Comparison of ENCODE assay signal across 7 cellular contexts in the genomic region with DNA sequence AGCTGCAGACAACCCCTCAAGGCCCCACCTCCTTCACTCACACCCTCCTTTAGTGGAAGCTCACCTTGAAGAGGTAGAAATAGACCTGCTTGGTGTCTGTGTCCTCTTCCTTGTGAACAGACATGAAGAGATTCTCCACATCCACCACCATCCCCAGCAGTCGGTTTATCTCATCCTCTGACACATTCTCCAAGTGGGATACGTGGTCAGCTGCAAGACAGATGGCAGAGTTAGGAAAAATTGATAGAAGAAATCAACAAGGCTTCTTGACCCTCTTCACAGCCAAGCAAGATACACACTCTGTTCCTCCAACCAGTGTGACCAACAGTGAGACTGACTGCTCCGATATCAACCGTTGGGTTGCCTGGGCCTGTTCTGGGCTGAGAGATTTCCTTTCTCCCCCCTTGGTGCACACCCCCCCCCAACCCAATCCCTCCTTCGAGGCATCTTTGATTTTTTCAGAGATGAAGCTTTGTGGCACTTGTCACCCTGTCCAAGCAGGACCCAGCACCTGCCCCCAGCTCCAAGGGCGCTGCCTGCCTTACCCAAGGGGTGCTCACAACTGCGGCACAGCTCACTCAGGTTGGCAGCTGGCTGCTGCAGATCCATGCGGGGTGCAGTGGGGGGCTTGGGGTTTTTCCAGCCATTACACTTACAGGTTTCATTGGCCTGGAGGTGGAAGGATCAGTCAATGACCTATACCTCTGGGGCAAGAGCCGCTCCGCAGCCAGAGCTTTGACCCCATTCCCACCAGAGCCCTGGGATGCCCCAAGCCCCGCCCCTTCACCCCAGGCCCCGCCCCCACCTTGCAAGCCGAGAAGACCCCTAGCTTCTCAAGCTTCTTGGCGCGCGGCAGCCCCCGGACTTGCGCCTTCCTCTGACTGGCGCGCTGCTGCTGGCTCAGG. TPM values are rescaled to one million over a fixed set of nuclear protein-coding genes. Genes with fewer than 3 reads are reported as not detected.
DNase-seq lines count a peak whose midpoint lies in the region; ATAC-seq and TF ChIP-seq lines count a peak whose summit lies in the region.
"Had no signal": no experiment of that assay in that cellular context is flagged by ENCODE, and none has a peak within 500 bp of the region (broad histone marks: within the 10 kb centered on the region; RNA-seq: fewer than 3 reads in every experiment).

No MANE protein-coding gene starts in this region.

- H3K4me3 ChIP-seq in mammary epithelial cell (replicated peaks in 1 of 3; ENCODE audit: insufficient read depth in 1 of 3, low read depth in 2 of 3, low read length in 3 of 3) (peak overlapping the region; percentile 44 to 62 (median 52)), osteoblast (ENCODE audit: insufficient read depth, low read length) (peak overlapping the region; percentile 75)

- no peaks in the 10 kb centered on the region for H3K9me3 Mint-ChIP-seq in activated CD8-positive, alpha-beta memory T cell treated with anti-CD3 and anti-CD28 coated beads, Interleukin-2, amount 10 ng/mL, durations not matched to agents 7 days and 5 days (ENCODE audit: low read depth)

- CTCF ChIA-PET in activated CD8-positive, alpha-beta memory T cell treated with anti-CD3 and anti-CD28 coated beads, Interleukin-2, amount 10 ng/mL, durations not matched to agents 7 days and 5 days (lab: Charles Lee) = interaction anchor here (0.9 to 16.2 kb wide), 15 partner anchors 9 to 407 kb away, joined by 3 to 117 read pairs (median 4); a partner anchor contains a TSS
- CTCF ChIA-PET in mammary epithelial cell (lab: Charles Lee; ENCODE audit: low non-redundant PET) = no interaction called here

- peaks cover 12% of the 10 kb centered on the region for H3K36me3 Mint-ChIP-seq in activated CD8-positive, alpha-beta memory T cell treated with anti-CD3 and anti-CD28 coated beads, Interleukin-2, amount 10 ng/mL, durations not matched to agents 7 days and 5 days

- peak overlapping the region; percentile 98 for H3K4me2 ChIP-seq in mammary epithelial cell (ENCODE audit: insufficient read depth, low read depth, low read length)
- H3K4me2 ChIP-seq in osteoblast (ENCODE audit: insufficient read depth, low read length) = peak overlapping the region; percentile 76

- WGBS in mammary epithelial cell (ENCODE audit: low coverage, missing lambda C conversion rate) = 42% methylated on average over 6 of the region's 20 CpGs

- intact Hi-C loops in mammary epithelial cell (cut with micrococcal nuclease) = loop anchor here (2.0 kb wide), 1 partner anchor 406 kb away; no protein-coding TSS in a partner anchor

- H3K4me1 ChIP-seq in mammary epithelial cell (ENCODE audit: insufficient read depth, low read length) = peaks cover 6% of the 10 kb centered on the region
- H3K4me1 ChIP-seq in osteoblast (ENCODE audit: insufficient read depth, low read length) = peaks cover 9% of the 10 kb centered on the region

- in situ Hi-C loops in mammary epithelial cell (cut with MboI; ENCODE audit: low sequenced_read_pairs in 2 of 2) = loop anchor here in 1 of 2 donors (25.0 kb wide), 1 partner anchor 383 kb away; a partner anchor contains a TSS

- peak overlapping the region; percentile 69 for H3K27ac Mint-ChIP-seq in activated CD8-positive, alpha-beta memory T cell treated with anti-CD3 and anti-CD28 coated beads, Interleukin-2, amount 10 ng/mL, durations not matched to agents 7 days and 5 days

- H3K36me3 ChIP-seq in mammary epithelial cell (ENCODE audit: insufficient read depth, low read length) (peaks cover 7% of the 10 kb centered on the region), osteoblast (ENCODE audit: insufficient read depth, low read length) (peaks cover 27% of the 10 kb centered on the region)

- BruUV-seq in mammary epithelial cell (replicated peaks; lab: Mats Ljungman, UMichigan) = no TSS peak

- no peaks in the 10 kb centered on the region for H3K27me3 Mint-ChIP-seq in activated CD8-positive, alpha-beta memory T cell treated with anti-CD3 and anti-CD28 coated beads, Interleukin-2, amount 10 ng/mL, durations not matched to agents 7 days and 5 days

- H3K79me2 ChIP-seq in mammary epithelial cell (ENCODE audit: insufficient read depth, low read length) = peaks cover 6% of the 10 kb centered on the region
- peaks cover 3% of the 10 kb centered on the region for H3K79me2 ChIP-seq in osteoblast (ENCODE audit: insufficient read depth, low read length)

- H3K9ac ChIP-seq in mammary epithelial cell (ENCODE audit: insufficient read depth, low read length) = no peak overlapping the region

- H3K27ac ChIP-seq in mammary epithelial cell (ENCODE audit: insufficient read depth, low read depth, low read length) = no peak overlapping the region
- H3K27ac ChIP-seq in osteoblast (ENCODE audit: low read depth, low read length) = no peak overlapping the region

- H3K4me3 Mint-ChIP-seq in activated CD8-positive, alpha-beta memory T cell treated with anti-CD3 and anti-CD28 coated beads, Interleukin-2, amount 10 ng/mL, durations not matched to agents 7 days and 5 days = peak overlapping the region; percentile 67

- dilution Hi-C loops in mammary epithelial cell (cut with HindIII; ENCODE audit: low sequenced_read_pairs) = no loop called here

- H4K20me1 ChIP-seq in mammary epithelial cell (ENCODE audit: insufficient read depth, low read length) = no peaks in the 10 kb centered on the region
- peaks cover 6% of the 10 kb centered on the region for H4K20me1 ChIP-seq in osteoblast (ENCODE audit: insufficient read depth, low read length)

- no peak for TF ChIP-seq CTCF in mammary epithelial cell (conservative IDR thresholded peaks at IDR 0.05 in 1 of 2, IDR thresholded peaks at IDR 0.05 in 1 of 2; ENCODE audit: extremely low read depth in 1 of 2, insufficient read depth in 1 of 2, low read depth in 1 of 2, low read length in 2 of 2)
- TF ChIP-seq CTCF in osteoblast (IDR thresholded peaks at IDR 0.05; ENCODE audit: extremely low read depth, low read depth, low read length) = no peak

- H3K9me3 ChIP-seq in mammary epithelial cell (replicated peaks; ENCODE audit: insufficient read depth, low read length) (no peaks in the 10 kb centered on the region), osteoblast (ENCODE audit: low read depth, low read length) (no peaks in the 10 kb centered on the region)

- peak; percentile 38 for ATAC-seq in activated CD8-positive, alpha-beta memory T cell treated with anti-CD3 and anti-CD28 coated beads, Interleukin-2, amount 10 ng/mL, durations not matched to agents 7 days and 5 days

- DNase-seq in activated CD8-positive, alpha-beta memory T cell treated with anti-CD3 and anti-CD28 coated beads, Interleukin-2, amount 10 ng/mL, durations not matched to agents 7 days and 5 days = no peak
- no peak for DNase-seq in activated CD8-positive, alpha-beta memory T cell treated with anti-CD3 and anti-CD28 coated beads, Interleukin-2, amount 50 U/mL, for 4 hours
- no peak for DNase-seq in mammary epithelial cell
- DNase-seq in osteoblast (ENCODE audit: insufficient read length, low spot score, missing footprints) = peak; percentile 79
- DNase-seq in NCI-H1048 (lab: John Stamatoyannopoulos, UW) = no peak
- no peak for DNase-seq in central memory CD4-positive, alpha-beta T cell

- peak overlapping the region; percentile 63 for H2AFZ ChIP-seq in mammary epithelial cell (ENCODE audit: low read depth, low read length)
- H2AFZ ChIP-seq in osteoblast (ENCODE audit: low read length) = no peak overlapping the region

- H3K4me1 Mint-ChIP-seq in activated CD8-positive, alpha-beta memory T cell treated with anti-CD3 and anti-CD28 coated beads, Interleukin-2, amount 10 ng/mL, durations not matched to agents 7 days and 5 days = peaks cover 38% of the 10 kb centered on the region

- H3K27me3 ChIP-seq in mammary epithelial cell (ENCODE audit: insufficient read depth, low read length) = no peaks in the 10 kb centered on the region
- H3K27me3 ChIP-seq in osteoblast (ENCODE audit: insufficient read depth, low read length) = no peaks in the 10 kb centered on the region

RNA-seq across cellular contexts. Expression of a gene that starts 0.8 kb away (rescaled TPM):
- total RNA-seq in activated CD8-positive, alpha-beta memory T cell treated with anti-CD3 and anti-CD28 coated beads, Interleukin-2, amount 10 ng/mL, durations not matched to agents 7 days and 5 days = 10 to 100 TPM; 49.0 to 58.2 TPM
- total RNA-seq in mammary epithelial cell (10 to 100 TPM; 12.7 to 30.4 TPM), osteoblast (8.3 and 9.0 TPM in 2 replicates)
- polyA plus RNA-seq in mammary epithelial cell = 24.6 TPM
- polyA minus RNA-seq in mammary epithelial cell = 22.1 TPM

RNA-seq across cellular contexts. Expression of a gene that starts 2.2 kb away (rescaled TPM):
- under 1 TPM in 1 of 2 experiments, not detected in 1; 0.58 TPM for total RNA-seq in activated CD8-positive, alpha-beta memory T cell treated with anti-CD3 and anti-CD28 coated beads, Interleukin-2, amount 10 ng/mL, durations not matched to agents 7 days and 5 days
- not detected for total RNA-seq in mammary epithelial cell
- not detected for polyA plus RNA-seq in mammary epithelial cell
- not detected for polyA minus RNA-seq in mammary epithelial cell
- not detected in 2 replicates for total RNA-seq in osteoblast
- total RNA-seq: pulmonary artery endothelial cell had no signal

RNA-seq across cellular contexts. Expression of a gene that starts 7.9 kb away (rescaled TPM):
- 100 to 1,000 TPM in 1 of 2 experiments, 10 to 100 TPM in 1; 65.8 to 105 TPM for total RNA-seq in activated CD8-positive, alpha-beta memory T cell treated with anti-CD3 and anti-CD28 coated beads, Interleukin-2, amount 10 ng/mL, durations not matched to agents 7 days and 5 days
- 10 to 100 TPM; 11.7 to 12.2 TPM for total RNA-seq in mammary epithelial cell
- polyA plus RNA-seq in mammary epithelial cell = 4.8 TPM
- 11.0 TPM for polyA minus RNA-seq in mammary epithelial cell
- total RNA-seq in osteoblast = 18.5 and 23.0 TPM in 2 replicates

RNA-seq across cellular contexts. Expression of a gene that starts 22.1 kb away (rescaled TPM):
- total RNA-seq in activated CD8-positive, alpha-beta memory T cell treated with anti-CD3 and anti-CD28 coated beads, Interleukin-2, amount 10 ng/mL, durations not matched to agents 7 days and 5 days = under 1 TPM; 0.12 to 0.18 TPM
- total RNA-seq in mammary epithelial cell (under 1 TPM; 0.17 to 0.28 TPM), osteoblast (not detected in 2 replicates)
- polyA plus RNA-seq in mammary epithelial cell = 0.10 TPM
- 0.31 TPM for polyA minus RNA-seq in mammary epithelial cell
- total RNA-seq: pulmonary artery endothelial cell had no signal

RNA-seq across cellular contexts. Expression of a gene that starts 34.4 kb away (rescaled TPM):
- 10 to 100 TPM; 86.9 to 99.4 TPM for total RNA-seq in activated CD8-positive, alpha-beta memory T cell treated with anti-CD3 and anti-CD28 coated beads, Interleukin-2, amount 10 ng/mL, durations not matched to agents 7 days and 5 days
- total RNA-seq in mammary epithelial cell (100 to 1,000 TPM in 1 of 2 donors, 10 to 100 TPM in 1; 98.4 to 135 TPM), osteoblast (80.0 and 90.5 TPM in 2 replicates)
- polyA plus RNA-seq in mammary epithelial cell = 176 TPM
- polyA minus RNA-seq in mammary epithelial cell = 114 TPM
